In genomic region chr6:109736273-109737031, GRCh38 we compare ENCODE assay signal across 18 cellular contexts.
"Had no signal": no experiment of that assay in that cellular context is flagged by ENCODE, and none has a peak within 500 bp of the region (broad histone marks: within the 10 kb centered on the region; RNA-seq: fewer than 3 reads in every experiment).

No MANE protein-coding gene starts in this region.

- H3K4me1 Mint-ChIP-seq: brain, immature natural killer cell, natural killer cell, T-cell had no signal

- H3K27ac ChIP-seq: hepatocyte, left lung, upper lobe of left lung had no signal

- H3K9me3 ChIP-seq: left lung, upper lobe of left lung had no signal

- H3K4me3 ChIP-seq: hepatocyte, left lung, upper lobe of left lung had no signal

- H3K79me2 ChIP-seq: hepatocyte had no signal

- H3K27me3 ChIP-seq: hepatocyte, left lung, upper lobe of left lung had no signal

- DNase-seq: activated T-cell treated with anti-CD3 and anti-CD28 coated beads, Interleukin-2, amount 50 U/mL, for 1 hour; aorta; caudate nucleus; effector memory CD4-positive, alpha-beta T cell; glutamatergic neuron; immature natural killer cell; kidney glomerular epithelial cell; left lung; midbrain; natural killer cell; stimulated activated CD4-positive, alpha-beta T cell treated with anti-CD3 and anti-CD28 coated beads, Interleukin-4, amount 100 ng/mL, for 4 hours; stimulated activated naive CD8-positive, alpha-beta T cell treated with anti-CD3 and anti-CD28 coated beads, Interleukin-15, Interleukin-2, amounts not matched to agents 100 U/mL and 50 U/mL, for 24 hours; T-cell; upper lobe of left lung had no signal

- H3K27ac Mint-ChIP-seq: brain, natural killer cell, progenitor cell of endocrine pancreas, T-cell had no signal

- H3K4me3 Mint-ChIP-seq: brain, immature natural killer cell, natural killer cell, T-cell had no signal

- H3K27me3 Mint-ChIP-seq: brain, progenitor cell of endocrine pancreas, T-cell had no signal

- H3K4me2 ChIP-seq: hepatocyte had no signal

- H2AFZ ChIP-seq: hepatocyte had no signal

- H3K4me1 ChIP-seq: left lung, upper lobe of left lung had no signal

- H3K9me3 Mint-ChIP-seq: brain, immature natural killer cell had no signal

- ATAC-seq: activated naive CD4-positive, alpha-beta T cell treated with anti-CD3 and anti-CD28 coated beads, Interleukin-2, amount 50 U/mL, for 72 hours; left lung; natural killer cell; stimulated activated naive CD8-positive, alpha-beta T cell treated with anti-CD3 and anti-CD28 coated beads, Interleukin-15, Interleukin-2, amounts not matched to agents 100 U/mL and 50 U/mL, for 24 hours; T-cell had no signal
